Comparison of ENCODE assay signal across 8 cellular contexts in genomic region chr6:78810146-78810545, GRCh38. TPM values are rescaled to one million over a fixed set of nuclear protein-coding genes. Genes with fewer than 3 reads are reported as not detected.
A peak's percentile ranks its signal among the peaks of the same experiment; 100 is the strongest.
DNase-seq lines count a peak whose midpoint lies in the region; ATAC-seq and TF ChIP-seq lines count a peak whose summit lies in the region.

No MANE protein-coding gene starts in this region.

- H3K27me3 ChIP-seq in iPS DF 6.9 (ENCODE audit: control insufficient read depth, insufficient read depth, low read length) (no peaks in the 10 kb centered on the region), vagina (no peaks in the 10 kb centered on the region)

- H3K27ac Mint-ChIP-seq in CD14-positive monocyte: no peak overlapping the region

- H3K4me3 Mint-ChIP-seq in CD14-positive monocyte: no peak overlapping the region

- H3K27ac ChIP-seq in iPS DF 6.9 (ENCODE audit: low read length): no peak overlapping the region
- no peak overlapping the region for H3K27ac ChIP-seq in vagina

- H3K9me3 Mint-ChIP-seq in CD14-positive monocyte: peaks cover 3 to 33% (median 6%) of the 10 kb centered on the region in 7 donors

- H3K9me3 ChIP-seq in iPS DF 6.9 (ENCODE audit: control insufficient read depth, insufficient read depth, low read length) (no peaks in the 10 kb centered on the region), vagina (no peaks in the 10 kb centered on the region)

- ATAC-seq in HG03571 (IDR thresholded peaks at IDR 0.05; ENCODE audit: unreplicated experiment): no peak

- no peaks in the 10 kb centered on the region for H3K36me3 ChIP-seq in iPS DF 6.9 (ENCODE audit: control insufficient read depth, insufficient read depth, low read length)
- H3K36me3 ChIP-seq in vagina: no peaks in the 10 kb centered on the region

- no peaks in the 10 kb centered on the region for H3K4me1 ChIP-seq in iPS DF 6.9 (ENCODE audit: control insufficient read depth, insufficient read depth, low read length)
- H3K4me1 ChIP-seq in vagina: no peaks in the 10 kb centered on the region

- no peaks in the 10 kb centered on the region for H3K36me3 Mint-ChIP-seq in CD14-positive monocyte

- DNase-seq in HT-29 (ENCODE audit: low spot score): peak; percentile 43
- DNase-seq in SK-MEL-5 (ENCODE audit: low read depth, low spot score): peak; percentile 48
- peak; percentile 22 for DNase-seq in iPS DF 6.9 (ENCODE audit: low read depth, low spot score)
- no peak for DNase-seq in vagina (ENCODE audit: extremely low spot score in 2 of 2)
- DNase-seq in CD14-positive monocyte (ENCODE audit: low spot score): no peak
- DNase-seq in activated gamma-delta T cell treated with Interleukin-2 at 50 U/mL for 16 hours: no peak

- TF ChIP-seq POLR2A in vagina (IDR thresholded peaks at IDR 0.05): no peak

- H3K27me3 Mint-ChIP-seq in CD14-positive monocyte (ENCODE audit: low read depth in 3 of 3): peaks cover 0 to 2% (median 0%) of the 10 kb centered on the region in 3 donors

- H3K4me3 ChIP-seq in GM12875 (ENCODE audit: low read depth, low read length) (no peak overlapping the region), iPS DF 6.9 (ENCODE audit: low read length) (no peak overlapping the region), vagina (no peak overlapping the region)

- WGBS in iPS DF 6.9 (ENCODE audit: insufficient coverage, insufficient read length): no CpG with 5 or more reads among the region's 1 CpG

- peak; percentile 33; the same call in 1 of the 2 replicates for TF ChIP-seq CTCF in GM12875 (IDR thresholded peaks at IDR 0.05; ENCODE audit: borderline replicate concordance, insufficient read depth, low read depth, low read length)
- no peak for TF ChIP-seq CTCF in vagina (IDR thresholded peaks at IDR 0.05)
- no peak for TF ChIP-seq CTCF in CD14-positive monocyte (IDR thresholded peaks at IDR 0.05)

- no peaks in the 10 kb centered on the region for H3K4me1 Mint-ChIP-seq in CD14-positive monocyte

- intact Hi-C loops in vagina (cut with DNase I) (no loop called here), CD14-positive monocyte (cut with micrococcal nuclease) (no loop called here)

- in situ Hi-C loops in SK-MEL-5 (cut with HindIII; ENCODE audit: low pct_unique_long_range_greater_than_20kb, low sequenced_read_pairs): no loop called here

RNA-seq across cellular contexts. Expression of gene IRAK1BP1, which starts 57.2 kb away (rescaled TPM):
- 0.28 and 0.42 TPM in 2 replicates for total RNA-seq in HT-29 (2014; rRNA removed; shearing (Covaris generic))
- 1.0 and 1.3 TPM in 2 replicates for total RNA-seq in SK-MEL-5 (2014; rRNA removed; shearing (Covaris generic))
- 0.42 and 0.49 TPM in 2 replicates for polyA plus RNA-seq in SK-MEL-5 (2015; cell fraction: cytosol; rRNA removed)
- polyA plus RNA-seq in SK-MEL-5 (2015; cell fraction: nucleus; rRNA removed): 2.2 and 5.3 TPM in 2 replicates
- 4.2 TPM for total RNA-seq in vagina
- polyA plus RNA-seq in CD14-positive monocyte: under 1 TPM; 0.04 to 0.08 TPM

Comparison
In these comparisons a context has a peak if more than half of its experiments do, and no peak if none do; other contexts are left out.
1. DNase-seq: peak in HT-29 (single experiment), SK-MEL-5 (single experiment) and iPS DF 6.9 (single experiment); none in vagina (0 of 2), CD14-positive monocyte (single experiment) and activated gamma-delta T cell treated with Interleukin-2 at 50 U/mL for 16 hours (single experiment).